In genomic region chr3:42048495-42048894, GRCh38 we compare ENCODE assay signal across 8 cellular contexts. TPM values are rescaled to one million over a fixed set of nuclear protein-coding genes. Genes with fewer than 3 reads are reported as not detected.
DNase-seq lines count a peak whose midpoint lies in the region; ATAC-seq, FAIRE-seq and TF ChIP-seq lines count a peak whose summit lies in the region.
"Not testable (repeated sequence)": the region's sequence is repeated elsewhere in the genome, so short reads cannot be mapped to it uniquely, and the experiment has no call there.

No MANE protein-coding gene starts in this region.

- not testable (repeated sequence) for H3K9me3 ChIP-seq in endodermal cell (ENCODE audit: control insufficient read depth, low read length)

- H3K27ac ChIP-seq in endodermal cell (ENCODE audit: low read depth, low read length): peak overlapping the region; percentile 41

- H3K4me3 Mint-ChIP-seq in T-helper 2 cell treated with Interferon-gamma antibody and Interleukin-4, amounts not matched to agents 5 μg/mL and 100 μg/mL, for 36 hours: peak overlapping the region; percentile 24
- H3K4me3 Mint-ChIP-seq in activated T-helper 1 cell treated with anti-CD3 and anti-CD28 coated beads, Interleukin-12 subunit alpha, Interleukin-12 subunit beta, Interleukin-2, Interleukin-4 antibody, amounts not matched to agents 30 ng/mL and 10 ng/mL and 1 ng/mL, durations not matched to agents 14 hours and 24 hours and 36 hours; endodermal cell: not testable (repeated sequence)
- H3K4me3 Mint-ChIP-seq in naive B cell: peak overlapping the region; percentile 70 to 91 (median 86)
- peak overlapping the region; percentile 19 for H3K4me3 Mint-ChIP-seq in stimulated activated naive CD8-positive, alpha-beta T cell treated with anti-CD3 and anti-CD28 coated beads, Interleukin-15, Interleukin-2, amounts not matched to agents 100 ng/mL and 50 ng/mL, for 24 hours

- H3K9ac ChIP-seq in endodermal cell (ENCODE audit: extremely low read depth, low read length, poor library complexity, severe bottlenecking): not testable (repeated sequence)

- not testable (repeated sequence) for TF ChIP-seq POLR2A in GM12891 (IDR thresholded peaks at IDR 0.05; ENCODE audit: low read depth, low read length)

- peak; percentile 52 for FAIRE-seq in GM12891 (lab: Jason Lieb, UNC)

- not testable (repeated sequence) for H3K36me3 Mint-ChIP-seq in T-helper 2 cell treated with Interferon-gamma antibody and Interleukin-4, amounts not matched to agents 5 μg/mL and 100 μg/mL, for 36 hours (ENCODE audit: low read depth); activated T-helper 1 cell treated with anti-CD3 and anti-CD28 coated beads, Interleukin-12 subunit alpha, Interleukin-12 subunit beta, Interleukin-2, Interleukin-4 antibody, amounts not matched to agents 30 ng/mL and 10 ng/mL and 1 ng/mL, durations not matched to agents 14 hours and 24 hours and 36 hours (ENCODE audit: low read depth); endodermal cell (ENCODE audit: low read depth); naive B cell; stimulated activated naive CD8-positive, alpha-beta T cell treated with anti-CD3 and anti-CD28 coated beads, Interleukin-15, Interleukin-2, amounts not matched to agents 100 ng/mL and 50 ng/mL, for 24 hours (ENCODE audit: low read depth)

- H3K27me3 ChIP-seq in endodermal cell (ENCODE audit: control insufficient read depth, insufficient read depth, low read length, poor library complexity, severe bottlenecking): not testable (repeated sequence)

- peaks cover 25% of the 10 kb centered on the region for H3K4me1 Mint-ChIP-seq in T-helper 2 cell treated with Interferon-gamma antibody and Interleukin-4, amounts not matched to agents 5 μg/mL and 100 μg/mL, for 36 hours (ENCODE audit: low read depth)
- H3K4me1 Mint-ChIP-seq in activated T-helper 1 cell treated with anti-CD3 and anti-CD28 coated beads, Interleukin-12 subunit alpha, Interleukin-12 subunit beta, Interleukin-2, Interleukin-4 antibody, amounts not matched to agents 30 ng/mL and 10 ng/mL and 1 ng/mL, durations not matched to agents 14 hours and 24 hours and 36 hours (ENCODE audit: low read depth): peaks cover 38% of the 10 kb centered on the region
- H3K4me1 Mint-ChIP-seq in endodermal cell: peaks cover 54% of the 10 kb centered on the region
- H3K4me1 Mint-ChIP-seq in naive B cell: peaks cover 73 to 91% (median 90%) of the 10 kb centered on the region in 3 donors
- H3K4me1 Mint-ChIP-seq in stimulated activated naive CD8-positive, alpha-beta T cell treated with anti-CD3 and anti-CD28 coated beads, Interleukin-15, Interleukin-2, amounts not matched to agents 100 ng/mL and 50 ng/mL, for 24 hours (ENCODE audit: low read depth): peaks cover 75% of the 10 kb centered on the region

- 80 to 84% methylated on average over 2 to 4 of the region's 4 CpGs for WGBS in endodermal cell (ENCODE audit: insufficient coverage in 1 of 2, insufficient read length in 1 of 2), 2 experiments

- peaks cover 23% of the 10 kb centered on the region for H3K4me1 ChIP-seq in endodermal cell (ENCODE audit: control insufficient read depth, insufficient read depth, low read length)

- peak; percentile 46 for ATAC-seq in GM21619 (IDR thresholded peaks at IDR 0.05; ENCODE audit: unreplicated experiment)
- ATAC-seq in HG03442 (IDR thresholded peaks at IDR 0.05; ENCODE audit: unreplicated experiment): peak; percentile 51
- ATAC-seq in naive B cell (ENCODE audit: low read depth in 2 of 2): peak; percentile 78 to 82

- H3K4me3 ChIP-seq in endodermal cell (ENCODE audit: low read length): not testable (repeated sequence)

- H3K9me3 Mint-ChIP-seq in T-helper 2 cell treated with Interferon-gamma antibody and Interleukin-4, amounts not matched to agents 5 μg/mL and 100 μg/mL, for 36 hours; activated T-helper 1 cell treated with anti-CD3 and anti-CD28 coated beads, Interleukin-12 subunit alpha, Interleukin-12 subunit beta, Interleukin-2, Interleukin-4 antibody, amounts not matched to agents 30 ng/mL and 10 ng/mL and 1 ng/mL, durations not matched to agents 14 hours and 24 hours and 36 hours; endodermal cell; naive B cell; stimulated activated naive CD8-positive, alpha-beta T cell treated with anti-CD3 and anti-CD28 coated beads, Interleukin-15, Interleukin-2, amounts not matched to agents 100 ng/mL and 50 ng/mL, for 24 hours: not testable (repeated sequence)

- peak overlapping the region; percentile 38 for H3K27ac Mint-ChIP-seq in T-helper 2 cell treated with Interferon-gamma antibody and Interleukin-4, amounts not matched to agents 5 μg/mL and 100 μg/mL, for 36 hours
- peak overlapping the region; percentile 29 for H3K27ac Mint-ChIP-seq in activated T-helper 1 cell treated with anti-CD3 and anti-CD28 coated beads, Interleukin-12 subunit alpha, Interleukin-12 subunit beta, Interleukin-2, Interleukin-4 antibody, amounts not matched to agents 30 ng/mL and 10 ng/mL and 1 ng/mL, durations not matched to agents 14 hours and 24 hours and 36 hours
- H3K27ac Mint-ChIP-seq in endodermal cell: not testable (repeated sequence)
- peak overlapping the region; percentile 88 to 97 (median 96) for H3K27ac Mint-ChIP-seq in naive B cell
- peak overlapping the region; percentile 7 for H3K27ac Mint-ChIP-seq in stimulated activated naive CD8-positive, alpha-beta T cell treated with anti-CD3 and anti-CD28 coated beads, Interleukin-15, Interleukin-2, amounts not matched to agents 100 ng/mL and 50 ng/mL, for 24 hours

- not testable (repeated sequence) for DNase-seq in GM12891 (ENCODE audit: insufficient read length, low spot score); T-helper 2 cell treated with Interferon-gamma antibody and Interleukin-4, amounts not matched to agents 5 μg/mL and 100 μg/mL, for 36 hours (ENCODE audit: low spot score); endodermal cell
- peak; percentile 4 for DNase-seq in activated T-helper 1 cell treated with anti-CD3 and anti-CD28 coated beads, Interleukin-12 subunit alpha, Interleukin-12 subunit beta, Interleukin-2, Interleukin-4 antibody, amounts not matched to agents 30 ng/mL and 10 ng/mL and 1 ng/mL, durations not matched to agents 14 hours and 24 hours and 36 hours (ENCODE audit: low spot score)
- peak; percentile 44 for DNase-seq in naive B cell

- TF ChIP-seq CTCF in endodermal cell (conservative IDR thresholded peaks at IDR 0.05): not testable (repeated sequence)

- H3K27me3 Mint-ChIP-seq in T-helper 2 cell treated with Interferon-gamma antibody and Interleukin-4, amounts not matched to agents 5 μg/mL and 100 μg/mL, for 36 hours (ENCODE audit: low read depth); activated T-helper 1 cell treated with anti-CD3 and anti-CD28 coated beads, Interleukin-12 subunit alpha, Interleukin-12 subunit beta, Interleukin-2, Interleukin-4 antibody, amounts not matched to agents 30 ng/mL and 10 ng/mL and 1 ng/mL, durations not matched to agents 14 hours and 24 hours and 36 hours (ENCODE audit: insufficient read depth); endodermal cell (ENCODE audit: insufficient read depth); naive B cell; stimulated activated naive CD8-positive, alpha-beta T cell treated with anti-CD3 and anti-CD28 coated beads, Interleukin-15, Interleukin-2, amounts not matched to agents 100 ng/mL and 50 ng/mL, for 24 hours: not testable (repeated sequence)

- not testable (repeated sequence) for H3K36me3 ChIP-seq in endodermal cell (ENCODE audit: control insufficient read depth, insufficient read depth, low read length)

- intact Hi-C loops in activated T-helper 1 cell treated with anti-CD3 and anti-CD28 coated beads, Interleukin-12 subunit alpha, Interleukin-12 subunit beta, Interleukin-2, Interleukin-4 antibody, amounts not matched to agents 30 ng/mL and 10 ng/mL and 1 ng/mL, durations not matched to agents 14 hours and 24 hours and 36 hours (cut with micrococcal nuclease): not testable (repeated sequence)

RNA-seq across cellular contexts. Expression of gene TRAK1, which starts 42.7 kb away (rescaled TPM):
- 19.6 TPM for polyA plus RNA-seq in GM12891 (2012; ENCODE audit: low read depth, missing spikeins)
- total RNA-seq in activated T-helper 1 cell treated with anti-CD3 and anti-CD28 coated beads, Interleukin-12 subunit alpha, Interleukin-12 subunit beta, Interleukin-2, Interleukin-4 antibody, amounts not matched to agents 30 ng/mL and 10 ng/mL and 1 ng/mL, durations not matched to agents 14 hours and 24 hours and 36 hours: 32.6 and 33.8 TPM in 2 replicates
- 10 to 100 TPM; 29.8 to 31.0 TPM for total RNA-seq in endodermal cell
- 44.2 TPM for polyA plus RNA-seq in endodermal cell (2013, experiment 1 of 2)
- 40.5 TPM for polyA plus RNA-seq in endodermal cell (2013, experiment 2 of 2)
- polyA plus RNA-seq in naive B cell (ENCODE audit: low read depth in 6 of 6): 10 to 100 TPM; 20.5 to 54.1 (median 28.4) TPM
